24 cellular contexts compared by ENCODE assay signal in genomic region chr5:95439801-95440493, GRCh38. TPM values are rescaled to one million over a fixed set of nuclear protein-coding genes. Genes with fewer than 3 reads are reported as not detected.
DNase-seq lines count a peak whose midpoint lies in the region; ATAC-seq, FAIRE-seq and TF ChIP-seq lines count a peak whose summit lies in the region.
"Had no signal": no experiment of that assay in that cellular context is flagged by ENCODE, and none has a peak within 500 bp of the region (broad histone marks: within the 10 kb centered on the region; RNA-seq: fewer than 3 reads in every experiment).

No MANE protein-coding gene starts in this region.

- no peak overlapping the region for H3K27ac ChIP-seq in HepG2 (ENCODE audit: extremely low read length, insufficient read depth, low read length)
- H3K27ac ChIP-seq in right lobe of liver, result no peak overlapping the region
- no peak overlapping the region for H3K27ac ChIP-seq in neuronal stem cell (replicated peaks; ENCODE audit: low read length)
- H3K27ac ChIP-seq in RWPE1, result no peak overlapping the region
- H3K27ac ChIP-seq in breast epithelium, result no peak overlapping the region
- H3K27ac ChIP-seq: HL-60 had no signal

- ATAC-seq in HepG2, result no peak
- no peak for ATAC-seq in right lobe of liver

- TF ChIP-seq EP300 in HepG2 (IDR thresholded peaks at IDR 0.05; ENCODE audit: low read depth in 2 of 2, low read length in 2 of 2) (no peak), HepG2 (CRISPR knock-in tag; IDR thresholded peaks at IDR 0.05; ENCODE audit: borderline replicate concordance) (no peak)

- TF ChIP-seq CTCF in HepG2 (CRISPR knock-in tag; IDR thresholded peaks at IDR 0.05), result no peak
- no peak for TF ChIP-seq CTCF in right lobe of liver (IDR thresholded peaks at IDR 0.05)
- no peak for TF ChIP-seq CTCF in RWPE1 (conservative IDR thresholded peaks at IDR 0.05; ENCODE audit: low read depth)
- TF ChIP-seq CTCF in breast epithelium (IDR thresholded peaks at IDR 0.05), result no peak

- H3K4me2 ChIP-seq in HepG2 (ENCODE audit: low read depth, low read length), result no peak overlapping the region
- H3K4me2 ChIP-seq in neuronal stem cell (ENCODE audit: insufficient read depth, low read length, poor library complexity, severe bottlenecking), result no peak overlapping the region

- H3K9ac ChIP-seq in HepG2 (ENCODE audit: insufficient read depth, low read depth, low read length), result no peak overlapping the region
- no peak overlapping the region for H3K9ac ChIP-seq in neuronal stem cell (ENCODE audit: low read depth, low read length, poor library complexity)

- H3K27me3 ChIP-seq in HepG2 (ENCODE audit: control insufficient read depth in 1 of 2, insufficient read depth in 2 of 2, low read length in 2 of 2) (no peaks in the 10 kb centered on the region), right lobe of liver (no peaks in the 10 kb centered on the region), neuronal stem cell (ENCODE audit: control insufficient read depth in 3 of 3, insufficient read depth in 3 of 3, low read depth in 1 of 3, low read length in 3 of 3) (no peaks in the 10 kb centered on the region), breast epithelium (no peaks in the 10 kb centered on the region)

- H3K4me3 ChIP-seq in HepG2 (replicated peaks in 1 of 3; ENCODE audit: insufficient read depth in 1 of 3, low read depth in 2 of 3, low read length in 3 of 3), result no peak overlapping the region
- no peak overlapping the region for H3K4me3 ChIP-seq in right lobe of liver
- H3K4me3 ChIP-seq in neuronal stem cell (ENCODE audit: low read length in 2 of 2), result no peak overlapping the region
- no peak overlapping the region for H3K4me3 ChIP-seq in breast epithelium

- DNase-seq in HepG2 (ENCODE audit: low spot score), result no peak
- no peak for DNase-seq in right lobe of liver
- DNase-seq in NCI-H69 (lab: John Stamatoyannopoulos, UW), result peak; percentile 46
- DNase-seq in iPS DF 19.7 (ENCODE audit: low read depth, low spot score), result peak; percentile 42
- no peak for DNase-seq in neuronal stem cell (ENCODE audit: low spot score)
- no peak for DNase-seq in RWPE1 (ENCODE audit: low spot score)
- no peak for DNase-seq in activated CD8-positive, alpha-beta memory T cell treated with anti-CD3 and anti-CD28 coated beads for 24 hours
- DNase-seq in breast epithelium (ENCODE audit: low spot score in 2 of 2), result no peak
- DNase-seq: Caco-2; CD4-positive, alpha-beta T cell; DMS153; H7; KBM-7; MV-4-11; NCI-H1930; NCI-H446; SHP77 treated with DMSO at 0.1 percent for 48 hours had no signal

- no peak overlapping the region for H2BK12ac ChIP-seq in neuronal stem cell (ENCODE audit: low read length)

- no peak overlapping the region for H3K18ac ChIP-seq in neuronal stem cell (ENCODE audit: low read length)

- H3K4ac ChIP-seq in neuronal stem cell (ENCODE audit: low read length), result no peak overlapping the region

- H3K9me3 ChIP-seq in HepG2 (ENCODE audit: low read length) (no peaks in the 10 kb centered on the region), right lobe of liver (no peaks in the 10 kb centered on the region), neuronal stem cell (replicated peaks in 1 of 2; ENCODE audit: control insufficient read depth in 2 of 2, insufficient read depth in 1 of 2, low read depth in 1 of 2, low read length in 2 of 2) (no peaks in the 10 kb centered on the region), breast epithelium (no peaks in the 10 kb centered on the region)
- H3K9me3 ChIP-seq: Caco-2 had no signal

- 8% methylated on average over 6 of the region's 6 CpGs for WGBS in HepG2 (ENCODE audit: low lambda C conversion rate)
- 21% methylated on average over 6 of the region's 6 CpGs for WGBS in right lobe of liver (ENCODE audit: insufficient coverage, low coverage, low lambda C conversion rate, missing lambda C conversion rate)
- no CpG with 5 or more reads among the region's 6 CpGs for WGBS in neuronal stem cell (ENCODE audit: extremely low coverage in 2 of 2, insufficient read length in 2 of 2, insufficient replicate concordance in 1 of 2), 2 donors

- no TSS peak for BruUV-seq in HepG2 (replicated peaks; lab: Mats Ljungman, UMichigan)

- no peaks in the 10 kb centered on the region for H4K20me1 ChIP-seq in HepG2 (ENCODE audit: insufficient read depth, low read length)

- TF ChIP-seq POLR2A in HepG2 (IDR thresholded peaks at IDR 0.05; ENCODE audit: insufficient read depth in 1 of 2, low read depth in 2 of 2, low read length in 2 of 2) (no peak), right lobe of liver (IDR thresholded peaks at IDR 0.05) (no peak), breast epithelium (IDR thresholded peaks at IDR 0.05) (no peak)

- in situ Hi-C loops in HepG2 (cut with HindIII; ENCODE audit: extremely low pct_ligation_motif_present, low pct_unique_long_range_greater_than_20kb), result no loop called here

- H3K79me2 ChIP-seq in HepG2 (ENCODE audit: insufficient read depth, low read length), result no peaks in the 10 kb centered on the region

- no peak overlapping the region for H3K23ac ChIP-seq in neuronal stem cell (ENCODE audit: low read depth, low read length, poor library complexity)

- H2BK15ac ChIP-seq in neuronal stem cell (ENCODE audit: low read length), result no peak overlapping the region

- H3K36me3 ChIP-seq in HepG2 (replicated peaks in 1 of 2; ENCODE audit: control insufficient read depth in 1 of 2, insufficient read depth in 2 of 2, low read length in 2 of 2) (no peaks in the 10 kb centered on the region), right lobe of liver (no peaks in the 10 kb centered on the region), neuronal stem cell (replicated peaks in 1 of 2; ENCODE audit: control insufficient read depth in 2 of 2, insufficient read depth in 2 of 2, low read length in 2 of 2) (no peaks in the 10 kb centered on the region), breast epithelium (no peaks in the 10 kb centered on the region)

- H2AK5ac ChIP-seq in neuronal stem cell (ENCODE audit: low read depth, low read length), result no peak overlapping the region

- H2AFZ ChIP-seq in HepG2 (ENCODE audit: low read length) (no peak overlapping the region), neuronal stem cell (ENCODE audit: low read length) (peak overlapping the region; percentile 1)

- H2BK120ac ChIP-seq in neuronal stem cell (ENCODE audit: low read depth, low read length), result no peak overlapping the region

- no peaks in the 10 kb centered on the region for H3K79me1 ChIP-seq in neuronal stem cell (ENCODE audit: low read depth, low read length)

- no peak for FAIRE-seq in HepG2 (lab: Jason Lieb, UNC)
- FAIRE-seq: A204.1, GM12891 had no signal

- H3K4me1 ChIP-seq in HepG2 (ENCODE audit: insufficient read depth, low read length), result 0 out of 2 replicates have a peak, but pooled peaks cover 6% of the 10 kb centered on the region
- no peaks in the 10 kb centered on the region for H3K4me1 ChIP-seq in right lobe of liver
- H3K4me1 ChIP-seq in neuronal stem cell (ENCODE audit: control insufficient read depth in 2 of 2, insufficient read depth in 1 of 2, low read depth in 1 of 2, low read length in 2 of 2), result peaks cover 0 to 2% of the 10 kb centered on the region in 2 donors
- no peaks in the 10 kb centered on the region for H3K4me1 ChIP-seq in breast epithelium
- H3K4me1 ChIP-seq: Caco-2 had no signal

- TF ChIP-seq RAD21 in HepG2 (CRISPR knock-in tag; IDR thresholded peaks at IDR 0.05), result no peak

- intact Hi-C loops in HepG2 (cut with micrococcal nuclease; ENCODE audit: unreplicated experiment) (no loop called here), right lobe of liver (cut with DNase I) (no loop called here), breast epithelium (cut with DNase I; ENCODE audit: low total_unique reads) (no loop called here)

- POLR2A ChIA-PET in HepG2 (lab: Yijun Ruan, JAX) (no interaction called here), RWPE1 (lab: Yijun Ruan, JAX; ENCODE audit: low non-redundant PET) (no interaction called here)

- no peak overlapping the region for H2BK5ac ChIP-seq in neuronal stem cell (ENCODE audit: low read length)

- CTCF ChIA-PET in HepG2 (lab: Yijun Ruan, JAX; ENCODE audit: low intra/inter-chr PET ratio, low total read pairs) (no interaction called here), RWPE1 (lab: Yijun Ruan, JAX) (interaction anchor here (0.6 kb wide), 1 partner anchor 23 kb away, joined by 3 read pairs; no protein-coding TSS in a partner anchor)

- H3K14ac ChIP-seq in neuronal stem cell (ENCODE audit: low read length), result no peak overlapping the region

- H4K91ac ChIP-seq in neuronal stem cell (ENCODE audit: low read depth, low read length, poor library complexity), result no peak overlapping the region

- no peak overlapping the region for H4K8ac ChIP-seq in neuronal stem cell (ENCODE audit: low read depth, low read length)

TF ChIP-seq in HepG2, 621 proteins besides CTCF, POLR2A, EP300 and RAD21 (continues in another document):
- TF ChIP-seq HNRNPK (IDR thresholded peaks at IDR 0.05; ENCODE audit: low read depth, low read length, poor library complexity, severe bottlenecking) (no peak), ZNF768 (CRISPR knock-in tag; IDR thresholded peaks at IDR 0.05) (no peak), SRSF1 (optimal IDR thresholded peaks at IDR 0.05; ENCODE audit: low read depth, low read length) (no peak), FOXC1 (CRISPR knock-in tag; IDR thresholded peaks at IDR 0.05; ENCODE audit: borderline replicate concordance) (no peak)

RNA-seq across cellular contexts. Expression of gene FAM81B, which starts 48.8 kb away (rescaled TPM):
- total RNA-seq in HepG2 (2016; rRNA removed; fragmentation: Illumina TruSeq; extraction: Trizol), result not detected in 2 replicates
- not detected in 2 replicates for total RNA-seq in HepG2 (2016; cell fraction: cytosol; rRNA removed; fragmentation: Illumina TruSeq; extraction: Trizol; ENCODE audit: low read depth)
- total RNA-seq in HepG2 (2016; cell fraction: insoluble cytoplasmic fraction; rRNA removed; fragmentation: Illumina TruSeq; extraction: Trizol), result not detected in 2 replicates
- not detected in 2 replicates for total RNA-seq in HepG2 (2016; cell fraction: membrane; rRNA removed; fragmentation: Illumina TruSeq; extraction: Trizol)
- not detected in 2 replicates for total RNA-seq in HepG2 (2016; cell fraction: nucleus; rRNA removed; fragmentation: Illumina TruSeq; extraction: Trizol)
- not detected in 2 replicates for polyA plus RNA-seq in HepG2 (2011; rRNA removed)
- not detected in 2 replicates for polyA plus RNA-seq in HepG2 (2011; cell fraction: cytosol; rRNA removed)
- polyA plus RNA-seq in HepG2 (2011; cell fraction: nucleus; rRNA removed), result not detected in 2 replicates
- polyA plus RNA-seq in HepG2 (2012), result not detected in 2 replicates
- not detected in 2 replicates for polyA plus RNA-seq in HepG2 (2016; cell fraction: cytosol; fragmentation: Illumina TruSeq; extraction: Trizol; ENCODE audit: low read depth)
- polyA plus RNA-seq in HepG2 (2016; cell fraction: insoluble cytoplasmic fraction; fragmentation: Illumina TruSeq; extraction: Trizol; ENCODE audit: low read depth), result not detected in 2 replicates
- not detected in 2 replicates for polyA plus RNA-seq in HepG2 (2016; cell fraction: membrane; fragmentation: Illumina TruSeq; extraction: Trizol; ENCODE audit: low read depth)
- polyA plus RNA-seq in HepG2 (2016; cell fraction: nucleus; fragmentation: Illumina TruSeq; extraction: Trizol; ENCODE audit: insufficient read depth, low read depth), result not detected in 2 replicates
- polyA minus RNA-seq in HepG2 (2011; rRNA and poly(A)+ RNA removed; ENCODE audit: low replicate concordance), result not detected in 2 replicates
- not detected in 2 replicates for polyA minus RNA-seq in HepG2 (2011; cell fraction: cytosol; rRNA and poly(A)+ RNA removed)
- polyA minus RNA-seq in HepG2 (2011; cell fraction: nucleus; rRNA and poly(A)+ RNA removed), result not detected in 2 replicates
- total RNA-seq in right lobe of liver, result not detected
- polyA plus RNA-seq in neuronal stem cell (2013, experiment 1 of 2), result 0.13 TPM
- 0.10 TPM for polyA plus RNA-seq in neuronal stem cell (2013, experiment 2 of 2)
- 1 to 10 TPM in 1 of 3 donors, not detected in 2; 2.6 TPM for total RNA-seq in breast epithelium
- total RNA-seq: Caco-2; CD4-positive, alpha-beta T cell; H7; HT1080; RPMI7951; T-helper 1 cell treated with Interleukin-12 subunit alpha and Interleukin-12 subunit beta and Interleukin-4 antibody, amounts not matched to agents 30 ng/mL and 1 ng/mL, for 36 hours had no signal
- polyA plus RNA-seq: BJ had no signal

Comparison
In these comparisons a context has a peak if more than half of its experiments do, and no peak if none do; other contexts are left out.
1. DNase-seq: peak in NCI-H69 (single experiment) and iPS DF 19.7 (single experiment); none in HepG2 (single experiment), right lobe of liver (0 of 3), neuronal stem cell (single experiment), RWPE1 (single experiment), activated CD8-positive, alpha-beta memory T cell treated with anti-CD3 and anti-CD28 coated beads for 24 hours (single experiment) and breast epithelium (0 of 2).